In the genomic region with DNA sequence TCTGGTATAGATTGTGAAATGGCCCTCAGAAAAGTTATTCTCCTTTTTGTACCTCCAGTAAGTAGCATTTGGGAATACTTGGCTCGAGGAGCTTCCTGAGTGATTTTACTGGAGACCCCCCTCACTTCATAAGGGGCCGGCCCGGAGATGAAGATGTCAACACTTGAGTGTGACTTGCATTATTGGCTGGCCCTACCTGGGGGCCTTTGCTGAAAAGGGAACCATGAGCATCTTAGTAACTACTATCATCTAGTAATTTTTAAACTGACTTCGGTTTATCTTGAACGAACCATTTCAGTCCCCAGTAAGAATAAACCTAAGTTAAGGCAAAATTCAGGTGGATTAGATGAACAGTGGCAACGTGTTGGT, we compare ENCODE assay signal across 8 cellular contexts. TPM values are rescaled to one million over a fixed set of nuclear protein-coding genes. Genes with fewer than 3 reads are reported as not detected.
DNase-seq lines count a peak whose midpoint lies in the region; ATAC-seq and TF ChIP-seq lines count a peak whose summit lies in the region.

No MANE protein-coding gene starts in this region.

- H3K9ac ChIP-seq in parathyroid adenoma = no peak overlapping the region
- no peak overlapping the region for H3K9ac ChIP-seq in trophoblast cell (ENCODE audit: low read length)

- no peak overlapping the region for H4K91ac ChIP-seq in trophoblast cell (ENCODE audit: low read depth, low read length)

- intact Hi-C loops in CD4-positive, alpha-beta memory T cell (cut with micrococcal nuclease) = loop anchor here (1.0 to 5.0 kb wide), 3 partner anchors 16 to 225 kb away; a partner anchor contains a TSS
- intact Hi-C loops in dorsolateral prefrontal cortex (cut with DNase I) = loop anchor here (5.0 to 10.0 kb wide), 5 partner anchors 85 to 715 kb away; a partner anchor contains a TSS

- no CpG with 5 or more reads among the region's 6 CpGs for WGBS in trophoblast cell (ENCODE audit: extremely low coverage, insufficient coverage, insufficient read length)

- no peak overlapping the region for H3K4ac ChIP-seq in trophoblast cell (ENCODE audit: low read depth, low read length)

- H4K8ac ChIP-seq in trophoblast cell (ENCODE audit: low read depth, low read length) = no peak overlapping the region

- TF ChIP-seq CTCF in LNCaP clone FGC (IDR thresholded peaks at IDR 0.05; ENCODE audit: control insufficient read depth, extremely low read depth, insufficient read depth) (no peak), dorsolateral prefrontal cortex (IDR thresholded peaks at IDR 0.05 in 54 of 56, conservative IDR thresholded peaks at IDR 0.05 in 2 of 56; ENCODE audit: low read depth in 1 of 56, partially characterized antibody in 56 of 56) (no peak), parathyroid adenoma (IDR thresholded peaks at IDR 0.05) (no peak)

- peaks cover 0 to 8% (median 0%) of the 10 kb centered on the region in 8 donors for H3K9me3 Mint-ChIP-seq in CD4-positive, alpha-beta memory T cell

- no peaks in the 10 kb centered on the region for H3K9me3 ChIP-seq in CD4-positive, alpha-beta memory T cell (ENCODE audit: control insufficient read depth in 1 of 2, low read length in 2 of 2)
- H3K9me3 ChIP-seq in parathyroid adenoma (ENCODE audit: control insufficient read depth, low read length) (no peaks in the 10 kb centered on the region), trophoblast cell (ENCODE audit: insufficient read depth, low read depth, low read length) (no peaks in the 10 kb centered on the region)

- H2AFZ ChIP-seq in parathyroid adenoma (peak overlapping the region; percentile 98), trophoblast cell (ENCODE audit: insufficient read depth, low read length, poor library complexity) (no peak overlapping the region)

- H3K36me3 ChIP-seq in CD4-positive, alpha-beta memory T cell (ENCODE audit: insufficient read depth, low read length) = no peaks in the 10 kb centered on the region
- H3K36me3 ChIP-seq in parathyroid adenoma (ENCODE audit: control insufficient read depth, insufficient read depth, low read length) (no peaks in the 10 kb centered on the region), trophoblast cell (ENCODE audit: control insufficient read depth in 1 of 2, insufficient read depth in 2 of 2, low read length in 2 of 2) (no peaks in the 10 kb centered on the region)

- no peak overlapping the region for H3K14ac ChIP-seq in trophoblast cell (ENCODE audit: low read length)

- H2AK5ac ChIP-seq in trophoblast cell (ENCODE audit: low read length) = no peak overlapping the region

- H3K18ac ChIP-seq in trophoblast cell (ENCODE audit: low read length) = no peak overlapping the region

- peak overlapping the region; percentile 70 for H3K4me2 ChIP-seq in parathyroid adenoma (ENCODE audit: low read length)
- H3K4me2 ChIP-seq in trophoblast cell (ENCODE audit: low read length) = no peak overlapping the region

- peaks cover 13% of the 10 kb centered on the region for H3K4me1 ChIP-seq in CD4-positive, alpha-beta memory T cell (ENCODE audit: insufficient read depth, low read length)
- H3K4me1 ChIP-seq in parathyroid adenoma (peaks cover 7% of the 10 kb centered on the region), trophoblast cell (ENCODE audit: control insufficient read depth in 1 of 2, insufficient read depth in 2 of 2, low read length in 2 of 2) (peaks cover 0 to 2% of the 10 kb centered on the region in 2 experiments)

- H3K36me3 Mint-ChIP-seq in CD4-positive, alpha-beta memory T cell = peaks cover 4 to 5% of the 10 kb centered on the region in 2 donors

- no peak overlapping the region for H2BK12ac ChIP-seq in trophoblast cell (ENCODE audit: low read length)

- peak overlapping the region; percentile 67 for H3K27ac ChIP-seq in CD4-positive, alpha-beta memory T cell (ENCODE audit: low read depth, low read length)
- peak overlapping the region in 46 of 59 donors; percentile 1 to 99 (median 94) for H3K27ac ChIP-seq in dorsolateral prefrontal cortex
- peak overlapping the region; percentile 97 for H3K27ac ChIP-seq in parathyroid adenoma
- H3K27ac ChIP-seq in trophoblast cell (ENCODE audit: low read depth, low read length) = no peak overlapping the region

- H4K12ac ChIP-seq in trophoblast cell (ENCODE audit: low read depth, low read length) = no peak overlapping the region

- no peak overlapping the region for H3K23ac ChIP-seq in trophoblast cell (ENCODE audit: low read length)

- no peak for DNase-seq in CD4-positive, alpha-beta memory T cell
- no peak for DNase-seq in LNCaP clone FGC (ENCODE audit: low read depth)
- no peak for DNase-seq in dorsolateral prefrontal cortex
- DNase-seq in stimulated activated CD4-positive, alpha-beta T cell treated with anti-CD3 and anti-CD28 coated beads, Interleukin-4, amount 100 ng/mL, for 1 hour = no peak
- DNase-seq in cerebellum (ENCODE audit: low spot score) = no peak
- DNase-seq in trophoblast cell = no peak

- POLR2A ChIA-PET in CD4-positive, alpha-beta memory T cell (lab: Charles Lee; ENCODE audit: partially characterized antibody) = interaction anchor here (0.8 to 4.9 kb wide), 6 partner anchors 16 to 423 kb away, joined by 4 to 45 read pairs (median 6); a partner anchor contains a TSS

- H3K4me3 ChIP-seq in CD4-positive, alpha-beta memory T cell (ENCODE audit: low read length in 2 of 2) = peak overlapping the region in 1 of 2 donors; percentile 45
- H3K4me3 ChIP-seq in LNCaP clone FGC (ENCODE audit: low read depth, low read length) = peak overlapping the region; percentile 60
- H3K4me3 ChIP-seq in dorsolateral prefrontal cortex = peak overlapping the region in 58 of 59 donors; percentile 53 to 91 (median 80)
- peak overlapping the region; percentile 76 for H3K4me3 ChIP-seq in parathyroid adenoma (ENCODE audit: low read depth, low read length)
- no peak overlapping the region for H3K4me3 ChIP-seq in trophoblast cell (ENCODE audit: low read depth, low read length)

- peaks cover 9% of the 10 kb centered on the region for H3K79me2 ChIP-seq in parathyroid adenoma
- H3K79me2 ChIP-seq in trophoblast cell (ENCODE audit: control insufficient read depth, insufficient read depth, low read length, poor library complexity) = peaks cover 4% of the 10 kb centered on the region

- CTCF ChIA-PET in CD4-positive, alpha-beta memory T cell (lab: Charles Lee; ENCODE audit: partially characterized antibody) = interaction anchor here (3.1 kb wide), 1 partner anchor 15 kb away, joined by 14 read pairs; a partner anchor contains a TSS

- H3K4me1 Mint-ChIP-seq in CD4-positive, alpha-beta memory T cell = peaks cover 9 to 23% (median 16%) of the 10 kb centered on the region in 4 donors

- peaks cover 0 to 5% of the 10 kb centered on the region in 2 donors for H3K27me3 Mint-ChIP-seq in CD4-positive, alpha-beta memory T cell

- H2BK120ac ChIP-seq in trophoblast cell (ENCODE audit: insufficient read depth, low read length, poor library complexity) = no peak overlapping the region

- peaks cover 8% of the 10 kb centered on the region for H3K79me1 ChIP-seq in trophoblast cell (ENCODE audit: low read length)

- no peak for ATAC-seq in HG02642 (IDR thresholded peaks at IDR 0.05; ENCODE audit: poor library complexity, unreplicated experiment)

- H3K27me3 ChIP-seq in CD4-positive, alpha-beta memory T cell (ENCODE audit: insufficient read depth, low read length) = no peaks in the 10 kb centered on the region
- no peaks in the 10 kb centered on the region for H3K27me3 ChIP-seq in dorsolateral prefrontal cortex
- no peaks in the 10 kb centered on the region for H3K27me3 ChIP-seq in parathyroid adenoma (ENCODE audit: control insufficient read depth, insufficient read depth, low read length)
- H3K27me3 ChIP-seq in trophoblast cell (ENCODE audit: insufficient read depth, low read length) = no peaks in the 10 kb centered on the region

- H3K4me3 Mint-ChIP-seq in CD4-positive, alpha-beta memory T cell = peak overlapping the region; percentile 87 to 99 (median 88)

- H2BK5ac ChIP-seq in trophoblast cell (ENCODE audit: low read depth, low read length, poor library complexity) = no peak overlapping the region

- peak overlapping the region; percentile 93 to 100 (median 96) for H3K27ac Mint-ChIP-seq in CD4-positive, alpha-beta memory T cell

RNA-seq across cellular contexts. Expression of a gene that starts 1.3 kb away (rescaled TPM):
- total RNA-seq in CD4-positive, alpha-beta memory T cell = 1 to 10 TPM; 4.6 to 5.0 TPM
- 10 to 100 TPM in 1 of 2 donors, 1 to 10 TPM in 1; 7.0 to 11.9 TPM for polyA plus RNA-seq in CD4-positive, alpha-beta memory T cell
- total RNA-seq in dorsolateral prefrontal cortex (10 to 100 TPM in 85 of 120 experiments, 1 to 10 TPM in 35; 6.4 to 20.4 (median 11.4) TPM), cerebellum (14.2 TPM)
- 8.2 and 9.0 TPM in 2 replicates for polyA plus RNA-seq in trophoblast cell (2013)

RNA-seq across cellular contexts. Expression of a gene that starts 15.8 kb away (rescaled TPM):
- 10 to 100 TPM; 27.1 to 28.0 TPM for total RNA-seq in CD4-positive, alpha-beta memory T cell
- polyA plus RNA-seq in CD4-positive, alpha-beta memory T cell = 1 to 10 TPM; 6.7 to 7.2 TPM
- total RNA-seq in dorsolateral prefrontal cortex (10 to 100 TPM; 31.4 to 63.5 (median 46.7) TPM), cerebellum (56.3 TPM)
- 12.2 and 13.4 TPM in 2 replicates for polyA plus RNA-seq in trophoblast cell (2013)
